In genomic region chr14:59342108-59342507, GRCh38 we compare ENCODE assay signal across 1 cellular context.
TF ChIP-seq lines count a peak whose summit lies in the region.

No MANE protein-coding gene starts in this region.

TF ChIP-seq in GM23338, 12 proteins besides CTCF, POLR2A, EP300 and RAD21 (continued from another document):
- no peak for TF ChIP-seq ETS1 (IDR thresholded peaks at IDR 0.05)
